In genomic region chr1:230868736-230869385, GRCh38 we compare ENCODE assay signal across 1 cellular context.
TF ChIP-seq lines count a peak whose summit lies in the region.

No MANE protein-coding gene starts in this region.

TF ChIP-seq in K562, 482 proteins besides CTCF, POLR2A, EP300 and RAD21 (continued from another document and continues in another):
- TF ChIP-seq E2F1 (CRISPR knock-in tag; IDR thresholded peaks at IDR 0.05) (no peak), CTBP1 (IDR thresholded peaks at IDR 0.05; ENCODE audit: borderline replicate concordance) (0 out of 2 replicates have a peak, but pooled peaks have one; percentile 10), MED1 (CRISPR knock-in tag; IDR thresholded peaks at IDR 0.05; ENCODE audit: borderline replicate concordance) (no peak), TEAD2 (tag; IDR thresholded peaks at IDR 0.05) (no peak), EHMT2 (IDR thresholded peaks at IDR 0.05) (no peak), NFYB (IDR thresholded peaks at IDR 0.05; ENCODE audit: extremely low read depth, insufficient read length) (no peak), HINFP (tag; conservative IDR thresholded peaks at IDR 0.05; ENCODE audit: low read depth) (no peak), ZFX (CRISPR knock-in tag; IDR thresholded peaks at IDR 0.05) (peak; percentile 53; the same call in 1 of the 2 replicates), FIP1L1 (IDR thresholded peaks at IDR 0.05; ENCODE audit: low read depth, low read length, poor library complexity, severe bottlenecking) (no peak), ESRRB (CRISPR knock-in tag; IDR thresholded peaks at IDR 0.05; ENCODE audit: borderline replicate concordance) (no peak), SAFB2 (IDR thresholded peaks at IDR 0.05; ENCODE audit: borderline replicate concordance, low read depth, low read length, severe bottlenecking) (no peak), ZZZ3 (IDR thresholded peaks at IDR 0.05) (no peak), DNMT1 (IDR thresholded peaks at IDR 0.05) (no peak), ZNF398 (CRISPR knock-in tag; IDR thresholded peaks at IDR 0.05) (no peak), PTTG1 (tag; IDR thresholded peaks at IDR 0.05; ENCODE audit: low read depth) (no peak), MTA3 (IDR thresholded peaks at IDR 0.05; ENCODE audit: borderline replicate concordance) (no peak), CBX2 (IDR thresholded peaks at IDR 0.05; ENCODE audit: insufficient read depth, low read length, poor library complexity, severe bottlenecking) (no peak), TBL1XR1 (IDR thresholded peaks at IDR 0.05; ENCODE audit: low read length in 2 of 2) (no peak), STAT5A (IDR thresholded peaks at IDR 0.05; ENCODE audit: borderline replicate concordance, low read length) (no peak), ZNF592 (IDR thresholded peaks at IDR 0.05) (peak; percentile 51; the same call in 1 of the 2 replicates), NCOA1 (IDR thresholded peaks at IDR 0.05; ENCODE audit: low read depth) (no peak), PHTF2 (CRISPR knock-in tag; IDR thresholded peaks at IDR 0.05) (no peak), SIRT6 (IDR thresholded peaks at IDR 0.05; ENCODE audit: low read depth, low read length) (no peak), ATF7 (IDR thresholded peaks at IDR 0.05) (no peak), RBBP5 (IDR thresholded peaks at IDR 0.05; ENCODE audit: borderline replicate concordance, insufficient read depth, low read length, poor library complexity, severe bottlenecking) (no peak), TRIM28 (IDR thresholded peaks at IDR 0.05) (no peak), RFX5 (IDR thresholded peaks at IDR 0.05; ENCODE audit: low read depth, low read length) (no peak), ZNF584 (CRISPR knock-in tag; IDR thresholded peaks at IDR 0.05; ENCODE audit: low read depth) (no peak), ZNF324 (CRISPR knock-in tag; IDR thresholded peaks at IDR 0.05) (no peak), WHSC1 (IDR thresholded peaks at IDR 0.05; ENCODE audit: low read length) (no peak), NCOA4 (IDR thresholded peaks at IDR 0.05; ENCODE audit: partially characterized antibody) (no peak), NFXL1 (CRISPR knock-in tag; IDR thresholded peaks at IDR 0.05) (no peak), MIER1 (IDR thresholded peaks at IDR 0.05; ENCODE audit: low read depth) (no peak), ZKSCAN1 (IDR thresholded peaks at IDR 0.05; ENCODE audit: low read depth, low read length) (no peak), ZNF561 (CRISPR knock-in tag; conservative IDR thresholded peaks at IDR 0.05) (no peak), POU5F1 (IDR thresholded peaks at IDR 0.05; ENCODE audit: borderline replicate concordance, low read depth, low read length, partially characterized antibody) (no peak), THRAP3 (IDR thresholded peaks at IDR 0.05; ENCODE audit: borderline replicate concordance) (no peak), ZNF395 (CRISPR knock-in tag; IDR thresholded peaks at IDR 0.05) (no peak; the same call in 1 of the 2 replicates), ZBTB9 (CRISPR knock-in tag; IDR thresholded peaks at IDR 0.05) (no peak), ZNF77 (CRISPR knock-in tag; IDR thresholded peaks at IDR 0.05) (no peak), ZNF143 (CRISPR knock-in tag; IDR thresholded peaks at IDR 0.05) (no peak), ZNF347 (CRISPR knock-in tag; IDR thresholded peaks at IDR 0.05; ENCODE audit: low read depth) (no peak)
- TF ChIP-seq, protein P1, sequence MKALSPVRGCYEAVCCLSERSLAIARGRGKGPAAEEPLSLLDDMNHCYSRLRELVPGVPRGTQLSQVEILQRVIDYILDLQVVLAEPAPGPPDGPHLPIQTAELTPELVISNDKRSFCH (CRISPR knock-in tag; IDR thresholded peaks at IDR 0.05), result no peak
- TF ChIP-seq, protein P1 (tag; IDR thresholded peaks at IDR 0.05), result peak; percentile 56; the same call in 1 of the 2 replicates
- TF ChIP-seq, protein P2, sequence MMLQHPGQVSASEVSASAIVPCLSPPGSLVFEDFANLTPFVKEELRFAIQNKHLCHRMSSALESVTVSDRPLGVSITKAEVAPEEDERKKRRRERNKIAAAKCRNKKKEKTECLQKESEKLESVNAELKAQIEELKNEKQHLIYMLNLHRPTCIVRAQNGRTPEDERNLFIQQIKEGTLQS (IDR thresholded peaks at IDR 0.05), result no peak
- TF ChIP-seq, protein P2 (CRISPR knock-in tag; conservative IDR thresholded peaks at IDR 0.05), result no peak
- TF ChIP-seq, protein P3, sequence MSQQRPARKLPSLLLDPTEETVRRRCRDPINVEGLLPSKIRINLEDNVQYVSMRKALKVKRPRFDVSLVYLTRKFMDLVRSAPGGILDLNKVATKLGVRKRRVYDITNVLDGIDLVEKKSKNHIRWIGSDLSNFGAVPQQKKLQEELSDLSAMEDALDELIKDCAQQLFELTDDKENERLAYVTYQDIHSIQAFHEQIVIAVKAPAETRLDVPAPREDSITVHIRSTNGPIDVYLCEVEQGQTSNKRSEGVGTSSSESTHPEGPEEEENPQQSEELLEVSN (IDR thresholded peaks at IDR 0.05; ENCODE audit: borderline replicate concordance in 1 of 2, extremely low read depth in 1 of 2, insufficient read depth in 1 of 2, insufficient read length in 1 of 2, low read depth in 1 of 2, low read length in 1 of 2, poor library complexity in 1 of 2, severe bottlenecking in 1 of 2), result peak in 1 of 2 experiments; percentile 57
- TF ChIP-seq, protein P4, sequence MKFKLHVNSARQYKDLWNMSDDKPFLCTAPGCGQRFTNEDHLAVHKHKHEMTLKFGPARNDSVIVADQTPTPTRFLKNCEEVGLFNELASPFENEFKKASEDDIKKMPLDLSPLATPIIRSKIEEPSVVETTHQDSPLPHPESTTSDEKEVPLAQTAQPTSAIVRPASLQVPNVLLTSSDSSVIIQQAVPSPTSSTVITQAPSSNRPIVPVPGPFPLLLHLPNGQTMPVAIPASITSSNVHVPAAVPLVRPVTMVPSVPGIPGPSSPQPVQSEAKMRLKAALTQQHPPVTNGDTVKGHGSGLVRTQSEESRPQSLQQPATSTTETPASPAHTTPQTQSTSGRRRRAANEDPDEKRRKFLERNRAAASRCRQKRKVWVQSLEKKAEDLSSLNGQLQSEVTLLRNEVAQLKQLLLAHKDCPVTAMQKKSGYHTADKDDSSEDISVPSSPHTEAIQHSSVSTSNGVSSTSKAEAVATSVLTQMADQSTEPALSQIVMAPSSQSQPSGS (CRISPR knock-in tag; IDR thresholded peaks at IDR 0.05), result no peak
- TF ChIP-seq, protein P5, sequence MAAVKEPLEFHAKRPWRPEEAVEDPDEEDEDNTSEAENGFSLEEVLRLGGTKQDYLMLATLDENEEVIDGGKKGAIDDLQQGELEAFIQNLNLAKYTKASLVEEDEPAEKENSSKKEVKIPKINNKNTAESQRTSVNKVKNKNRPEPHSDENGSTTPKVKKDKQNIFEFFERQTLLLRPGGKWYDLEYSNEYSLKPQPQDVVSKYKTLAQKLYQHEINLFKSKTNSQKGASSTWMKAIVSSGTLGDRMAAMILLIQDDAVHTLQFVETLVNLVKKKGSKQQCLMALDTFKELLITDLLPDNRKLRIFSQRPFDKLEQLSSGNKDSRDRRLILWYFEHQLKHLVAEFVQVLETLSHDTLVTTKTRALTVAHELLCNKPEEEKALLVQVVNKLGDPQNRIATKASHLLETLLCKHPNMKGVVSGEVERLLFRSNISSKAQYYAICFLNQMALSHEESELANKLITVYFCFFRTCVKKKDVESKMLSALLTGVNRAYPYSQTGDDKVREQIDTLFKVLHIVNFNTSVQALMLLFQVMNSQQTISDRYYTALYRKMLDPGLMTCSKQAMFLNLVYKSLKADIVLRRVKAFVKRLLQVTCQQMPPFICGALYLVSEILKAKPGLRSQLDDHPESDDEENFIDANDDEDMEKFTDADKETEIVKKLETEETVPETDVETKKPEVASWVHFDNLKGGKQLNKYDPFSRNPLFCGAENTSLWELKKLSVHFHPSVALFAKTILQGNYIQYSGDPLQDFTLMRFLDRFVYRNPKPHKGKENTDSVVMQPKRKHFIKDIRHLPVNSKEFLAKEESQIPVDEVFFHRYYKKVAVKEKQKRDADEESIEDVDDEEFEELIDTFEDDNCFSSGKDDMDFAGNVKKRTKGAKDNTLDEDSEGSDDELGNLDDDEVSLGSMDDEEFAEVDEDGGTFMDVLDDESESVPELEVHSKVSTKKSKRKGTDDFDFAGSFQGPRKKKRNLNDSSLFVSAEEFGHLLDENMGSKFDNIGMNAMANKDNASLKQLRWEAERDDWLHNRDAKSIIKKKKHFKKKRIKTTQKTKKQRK (IDR thresholded peaks at IDR 0.05; ENCODE audit: borderline replicate concordance, low read depth, low read length), result no peak
